Comparison of ENCODE assay signal across 22 cellular contexts in the genomic region with DNA sequence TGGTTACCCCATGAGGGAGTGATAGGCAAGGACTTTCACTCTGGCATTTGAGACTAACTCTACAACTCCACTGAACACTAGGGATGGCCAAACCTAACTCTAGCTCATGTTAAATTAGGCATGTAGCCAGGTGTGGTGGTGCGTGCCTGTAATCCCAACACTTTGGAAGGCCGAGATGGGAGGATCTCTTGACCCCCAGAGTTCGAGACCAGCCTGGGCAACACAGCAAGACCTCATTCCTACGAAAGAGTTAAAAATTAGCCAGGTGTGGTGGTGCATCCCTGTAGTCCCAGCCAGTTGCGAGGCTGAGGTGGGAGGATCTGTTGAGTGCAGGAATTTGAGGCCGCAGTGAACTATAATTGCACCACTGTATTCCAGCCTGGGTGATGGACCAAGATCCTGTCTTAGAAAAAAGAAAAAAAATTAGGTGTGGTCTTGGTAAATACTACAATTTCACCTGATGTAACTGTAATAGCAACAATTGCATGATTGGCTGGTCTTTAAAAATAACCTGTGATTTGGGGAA.
"Had no signal": no experiment of that assay in that cellular context is flagged by ENCODE, and none has a peak within 500 bp of the region (broad histone marks: within the 10 kb centered on the region; RNA-seq: fewer than 3 reads in every experiment).

No MANE protein-coding gene starts in this region.

- H3K36me3 Mint-ChIP-seq: brain; mesothelial cell of epicardium; naive thymus-derived CD8-positive, alpha-beta T cell had no signal

- H3K27me3 Mint-ChIP-seq: brain, progenitor cell of endocrine pancreas had no signal

- DNase-seq: activated CD4-positive, alpha-beta memory T cell treated with anti-CD3 and anti-CD28 coated beads, Interleukin-2, amount 10 ng/mL, durations not matched to agents 7 days and 5 days; activated CD4-positive, alpha-beta T cell treated with anti-CD3 and anti-CD28 coated beads for 48 hours; activated effector memory CD4-positive, alpha-beta T cell treated with anti-CD3 and anti-CD28 coated beads, Interleukin-2, amount 50 U/mL, for 16 hours; activated naive CD4-positive, alpha-beta T cell treated with anti-CD3 and anti-CD28 coated beads, Interleukin-2, amount 50 U/mL, for 16 hours; activated naive CD8-positive, alpha-beta T cell treated with anti-CD3 and anti-CD28 coated beads, Interleukin-2, amount 50 U/mL, for 24 hours; aorta; caudate nucleus; effector CD8-positive, alpha-beta T cell; foreskin melanocyte; hippocampal formation; left cardiac atrium; naive thymus-derived CD8-positive, alpha-beta T cell; retina; stimulated activated CD4-positive, alpha-beta T cell treated with anti-CD3 and anti-CD28 coated beads, Interleukin-4, amount 100 ng/mL, for 24 hours; stimulated activated naive CD8-positive, alpha-beta T cell treated with anti-CD3 and anti-CD28 coated beads, Interleukin-15, Interleukin-2, amounts not matched to agents 100 U/mL and 50 U/mL, for 24 hours; upper lobe of right lung had no signal

- ATAC-seq: activated naive CD8-positive, alpha-beta T cell treated with anti-CD3 and anti-CD28 coated beads, Interleukin-2, amount 50 U/mL, for 24 hours; esophagus mucosa; naive thymus-derived CD8-positive, alpha-beta T cell; stimulated activated naive CD8-positive, alpha-beta T cell treated with anti-CD3 and anti-CD28 coated beads, Interleukin-15, Interleukin-2, amounts not matched to agents 100 U/mL and 50 U/mL, for 24 hours; upper lobe of right lung had no signal

- H3K4me3 ChIP-seq: lung, upper lobe of right lung had no signal

- H3K36me3 ChIP-seq: upper lobe of right lung had no signal

- H3K27ac Mint-ChIP-seq: activated CD4-positive, alpha-beta memory T cell treated with anti-CD3 and anti-CD28 coated beads, Interleukin-2, amount 10 ng/mL, durations not matched to agents 7 days and 5 days; activated naive CD8-positive, alpha-beta T cell treated with anti-CD3 and anti-CD28 coated beads, Interleukin-2, amount 50 U/mL, for 24 hours; dendritic cell treated with granulocyte-macrophage colony-stimulating factor and Interleukin-4, amounts not matched to agents 40 ng/mL and 50 ng/mL, for 4 days; mesothelial cell of epicardium; naive thymus-derived CD8-positive, alpha-beta T cell; progenitor cell of endocrine pancreas had no signal

- H3K4me1 Mint-ChIP-seq: activated CD4-positive, alpha-beta memory T cell treated with anti-CD3 and anti-CD28 coated beads, Interleukin-2, amount 10 ng/mL, durations not matched to agents 7 days and 5 days; activated naive CD8-positive, alpha-beta T cell treated with anti-CD3 and anti-CD28 coated beads, Interleukin-2, amount 50 U/mL, for 24 hours; naive thymus-derived CD8-positive, alpha-beta T cell had no signal

- H3K4me3 Mint-ChIP-seq: activated CD4-positive, alpha-beta memory T cell treated with anti-CD3 and anti-CD28 coated beads, Interleukin-2, amount 10 ng/mL, durations not matched to agents 7 days and 5 days; activated naive CD8-positive, alpha-beta T cell treated with anti-CD3 and anti-CD28 coated beads, Interleukin-2, amount 50 U/mL, for 24 hours; brain; dendritic cell treated with granulocyte-macrophage colony-stimulating factor and Interleukin-4, amounts not matched to agents 40 ng/mL and 50 ng/mL, for 4 days; mesothelial cell of epicardium; naive thymus-derived CD8-positive, alpha-beta T cell had no signal

- H3K9me3 ChIP-seq: upper lobe of right lung had no signal

- H3K27ac ChIP-seq: upper lobe of right lung had no signal

- H3K9me3 Mint-ChIP-seq: activated CD4-positive, alpha-beta memory T cell treated with anti-CD3 and anti-CD28 coated beads, Interleukin-2, amount 10 ng/mL, durations not matched to agents 7 days and 5 days; activated naive CD8-positive, alpha-beta T cell treated with anti-CD3 and anti-CD28 coated beads, Interleukin-2, amount 50 U/mL, for 24 hours; dendritic cell treated with granulocyte-macrophage colony-stimulating factor and Interleukin-4, amounts not matched to agents 40 ng/mL and 50 ng/mL, for 4 days; mesothelial cell of epicardium; naive thymus-derived CD8-positive, alpha-beta T cell had no signal

- H3K27me3 ChIP-seq: upper lobe of right lung had no signal
